Comparison of ENCODE assay signal across 8 cellular contexts in genomic region chr1:228377664-228378452, GRCh38. TPM values are rescaled to one million over a fixed set of nuclear protein-coding genes. Genes with fewer than 3 reads are reported as not detected.
DNase-seq lines count a peak whose midpoint lies in the region; ATAC-seq and TF ChIP-seq lines count a peak whose summit lies in the region.

No MANE protein-coding gene starts in this region.

- H3K27ac ChIP-seq in brain microvascular endothelial cell, result no peak overlapping the region

- H3K36me3 Mint-ChIP-seq in activated CD8-positive, alpha-beta memory T cell treated with anti-CD3 and anti-CD28 coated beads, Interleukin-2, amount 10 ng/mL, durations not matched to agents 7 days and 5 days, result no peaks in the 10 kb centered on the region
- no peaks in the 10 kb centered on the region for H3K36me3 Mint-ChIP-seq in type B pancreatic cell

- no peak for DNase-seq in activated CD8-positive, alpha-beta memory T cell treated with anti-CD3 and anti-CD28 coated beads, Interleukin-2, amount 10 ng/mL, durations not matched to agents 7 days and 5 days
- DNase-seq in activated CD8-positive, alpha-beta memory T cell treated with anti-CD3 and anti-CD28 coated beads, Interleukin-2, amount 50 U/mL, for 4 hours, result no peak
- DNase-seq in brain microvascular endothelial cell (no peak), left colon (peak in 1 of 2 donors; percentile 38), type B pancreatic cell (ENCODE audit: extremely low spot score, unreplicated experiment) (no peak), T1000 (lab: John Stamatoyannopoulos, UW) (no peak), hippocampal formation (lab: John Stamatoyannopoulos, UW) (no peak)

- peaks cover 34% of the 10 kb centered on the region for H3K27me3 Mint-ChIP-seq in activated CD8-positive, alpha-beta memory T cell treated with anti-CD3 and anti-CD28 coated beads, Interleukin-2, amount 10 ng/mL, durations not matched to agents 7 days and 5 days
- no peaks in the 10 kb centered on the region for H3K27me3 Mint-ChIP-seq in type B pancreatic cell

- H3K27ac Mint-ChIP-seq in activated CD8-positive, alpha-beta memory T cell treated with anti-CD3 and anti-CD28 coated beads, Interleukin-2, amount 10 ng/mL, durations not matched to agents 7 days and 5 days, result no peak overlapping the region
- no peak overlapping the region for H3K27ac Mint-ChIP-seq in type B pancreatic cell

- intact Hi-C loops in left colon (cut with DNase I, micrococcal nuclease), result no loop called here

- no peaks in the 10 kb centered on the region for H3K36me3 ChIP-seq in brain microvascular endothelial cell (replicated peaks)

- CTCF ChIA-PET in activated CD8-positive, alpha-beta memory T cell treated with anti-CD3 and anti-CD28 coated beads, Interleukin-2, amount 10 ng/mL, durations not matched to agents 7 days and 5 days (lab: Charles Lee), result no interaction called here

- in situ Hi-C loops in brain microvascular endothelial cell (cut with HindIII; ENCODE audit: low pct_ligation_motif_present, low sequenced_read_pairs), result no loop called here

- no peaks in the 10 kb centered on the region for H3K27me3 ChIP-seq in brain microvascular endothelial cell (replicated peaks)

- H3K4me3 ChIP-seq in brain microvascular endothelial cell (ENCODE audit: low read depth, low read length), result peak overlapping the region; percentile 26

- no peak overlapping the region for H3K4me3 Mint-ChIP-seq in activated CD8-positive, alpha-beta memory T cell treated with anti-CD3 and anti-CD28 coated beads, Interleukin-2, amount 10 ng/mL, durations not matched to agents 7 days and 5 days
- peak overlapping the region; percentile 92 for H3K4me3 Mint-ChIP-seq in type B pancreatic cell

- H3K9me3 Mint-ChIP-seq in activated CD8-positive, alpha-beta memory T cell treated with anti-CD3 and anti-CD28 coated beads, Interleukin-2, amount 10 ng/mL, durations not matched to agents 7 days and 5 days (ENCODE audit: low read depth), result no peaks in the 10 kb centered on the region
- no peaks in the 10 kb centered on the region for H3K9me3 Mint-ChIP-seq in type B pancreatic cell

- H3K4me1 Mint-ChIP-seq in activated CD8-positive, alpha-beta memory T cell treated with anti-CD3 and anti-CD28 coated beads, Interleukin-2, amount 10 ng/mL, durations not matched to agents 7 days and 5 days, result peaks cover 7% of the 10 kb centered on the region
- H3K4me1 Mint-ChIP-seq in type B pancreatic cell (ENCODE audit: unreplicated experiment), result no peaks in the 10 kb centered on the region

- TF ChIP-seq CTCF in brain microvascular endothelial cell (IDR thresholded peaks at IDR 0.05; ENCODE audit: low read depth, low read length, missing control alignments) (no peak), type B pancreatic cell (conservative IDR thresholded peaks at IDR 0.05) (no peak)

- peak; percentile 54 for ATAC-seq in activated CD8-positive, alpha-beta memory T cell treated with anti-CD3 and anti-CD28 coated beads, Interleukin-2, amount 10 ng/mL, durations not matched to agents 7 days and 5 days
- ATAC-seq in left colon (peak; percentile 53), HG02571 (IDR thresholded peaks at IDR 0.05; ENCODE audit: unreplicated experiment) (no peak)

RNA-seq across cellular contexts. Expression of gene TRIM11, which starts 28.8 kb away (rescaled TPM):
- 10 to 100 TPM; 65.1 to 66.1 TPM for total RNA-seq in activated CD8-positive, alpha-beta memory T cell treated with anti-CD3 and anti-CD28 coated beads, Interleukin-2, amount 10 ng/mL, durations not matched to agents 7 days and 5 days
- total RNA-seq in left colon (10 to 100 TPM; 34.8 to 36.5 TPM), type B pancreatic cell (ENCODE audit: low replicate concordance) (33.6 and 38.0 TPM in 2 replicates)

RNA-seq across cellular contexts. Expression of gene TRIM17, which starts 38.8 kb away (rescaled TPM):
- 1 to 10 TPM; 2.6 to 2.8 TPM for total RNA-seq in activated CD8-positive, alpha-beta memory T cell treated with anti-CD3 and anti-CD28 coated beads, Interleukin-2, amount 10 ng/mL, durations not matched to agents 7 days and 5 days
- total RNA-seq in left colon (under 1 TPM in 1 of 2 donors, not detected in 1; 0.31 TPM), type B pancreatic cell (ENCODE audit: low replicate concordance) (7.8 and 9.4 TPM in 2 replicates)
